In the genomic region with DNA sequence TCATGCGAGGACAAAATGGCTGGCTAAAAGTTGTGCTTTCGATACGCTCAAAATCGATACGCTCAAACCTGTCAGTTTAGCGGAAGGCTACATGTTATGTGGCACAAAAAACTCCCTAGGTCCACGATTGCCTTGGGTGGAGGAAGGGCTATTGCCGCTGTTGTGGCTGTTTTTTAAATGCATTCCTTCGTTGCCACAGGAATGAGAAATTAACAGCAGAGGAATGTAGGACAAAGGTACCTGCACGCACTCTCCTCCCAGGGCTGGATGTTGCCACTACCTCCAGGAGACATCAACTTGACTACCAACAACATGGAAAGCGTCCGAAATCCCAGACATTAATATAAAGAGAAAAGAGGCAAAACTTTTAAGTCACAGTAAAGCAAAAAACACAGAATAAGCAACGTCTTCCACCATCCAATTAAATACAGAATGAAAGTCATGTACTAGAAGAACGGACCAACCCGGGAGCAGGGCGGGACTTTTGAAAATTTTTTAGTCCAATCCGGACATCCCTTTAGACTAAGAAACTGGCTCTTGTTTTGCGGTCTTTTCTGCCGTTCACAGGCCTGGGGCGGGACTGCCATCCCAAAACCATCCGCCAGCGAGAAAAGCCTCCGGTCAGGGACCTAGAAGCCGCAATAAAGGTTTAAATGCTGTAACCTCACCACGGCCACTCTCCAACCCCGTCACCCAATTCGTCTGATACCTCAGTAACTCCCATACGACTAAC, we compare ENCODE assay signal across 1 cellular context.
TF ChIP-seq lines count a peak whose summit lies in the region.

No MANE protein-coding gene starts in this region.

TF ChIP-seq in HEK293, 187 proteins besides CTCF, POLR2A, EP300 and RAD21 (continued from another document):
- TF ChIP-seq ZFP3 (tag by site-specific recombination; IDR thresholded peaks at IDR 0.05; ENCODE audit: low read depth) (no peak), ZNF341 (tag by site-specific recombination; IDR thresholded peaks at IDR 0.05; ENCODE audit: low read depth) (peak; percentile 88), TCF7L2 (IDR thresholded peaks at IDR 0.05; ENCODE audit: borderline replicate concordance, low read depth, low read length) (peak; percentile 64; the same call in 1 of the 2 replicates), ZNF707 (tag by site-specific recombination; IDR thresholded peaks at IDR 0.05) (no peak), SALL2 (tag by site-specific recombination; IDR thresholded peaks at IDR 0.05; ENCODE audit: borderline replicate concordance) (no peak), ZNF555 (tag by site-specific recombination; conservative IDR thresholded peaks at IDR 0.05) (no peak), ZEB2 (tag by site-specific recombination; IDR thresholded peaks at IDR 0.05) (0 out of 2 replicates have a peak, but pooled peaks have one; percentile 57), TRIM28 (IDR thresholded peaks at IDR 0.05; ENCODE audit: borderline replicate concordance, low read length) (no peak), ZNF629 (tag by site-specific recombination; IDR thresholded peaks at IDR 0.05) (no peak; the same call in 1 of the 2 replicates), ZNF768 (tag by site-specific recombination; IDR thresholded peaks at IDR 0.05) (no peak), ZNF2 (tag by site-specific recombination; IDR thresholded peaks at IDR 0.05) (no peak), ZNF777 (tag by site-specific recombination; IDR thresholded peaks at IDR 0.05; ENCODE audit: borderline replicate concordance) (no peak), ZBTB21 (tag by site-specific recombination; IDR thresholded peaks at IDR 0.05) (no peak), ZNF549 (tag by site-specific recombination; IDR thresholded peaks at IDR 0.05) (no peak), SETDB1 (IDR thresholded peaks at IDR 0.05; ENCODE audit: insufficient read length, low read length) (no peak), ZNF792 (tag by site-specific recombination; IDR thresholded peaks at IDR 0.05) (no peak), ZNF311 (tag by site-specific recombination; IDR thresholded peaks at IDR 0.05; ENCODE audit: borderline replicate concordance) (no peak), EGR2 (tag by site-specific recombination; IDR thresholded peaks at IDR 0.05; ENCODE audit: low read depth) (no peak)
- TF ChIP-seq, protein P1, sequence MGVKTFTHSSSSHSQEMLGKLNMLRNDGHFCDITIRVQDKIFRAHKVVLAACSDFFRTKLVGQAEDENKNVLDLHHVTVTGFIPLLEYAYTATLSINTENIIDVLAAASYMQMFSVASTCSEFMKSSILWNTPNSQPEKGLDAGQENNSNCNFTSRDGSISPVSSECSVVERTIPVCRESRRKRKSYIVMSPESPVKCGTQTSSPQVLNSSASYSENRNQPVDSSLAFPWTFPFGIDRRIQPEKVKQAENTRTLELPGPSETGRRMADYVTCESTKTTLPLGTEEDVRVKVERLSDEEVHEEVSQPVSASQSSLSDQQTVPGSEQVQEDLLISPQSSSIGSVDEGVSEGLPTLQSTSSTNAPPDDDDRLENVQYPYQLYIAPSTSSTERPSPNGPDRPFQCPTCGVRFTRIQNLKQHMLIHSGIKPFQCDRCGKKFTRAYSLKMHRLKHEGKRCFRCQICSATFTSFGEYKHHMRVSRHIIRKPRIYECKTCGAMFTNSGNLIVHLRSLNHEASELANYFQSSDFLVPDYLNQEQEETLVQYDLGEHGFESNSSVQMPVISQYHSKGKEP (tag by site-specific recombination; IDR thresholded peaks at IDR 0.05): no peak
- TF ChIP-seq, protein P2, sequence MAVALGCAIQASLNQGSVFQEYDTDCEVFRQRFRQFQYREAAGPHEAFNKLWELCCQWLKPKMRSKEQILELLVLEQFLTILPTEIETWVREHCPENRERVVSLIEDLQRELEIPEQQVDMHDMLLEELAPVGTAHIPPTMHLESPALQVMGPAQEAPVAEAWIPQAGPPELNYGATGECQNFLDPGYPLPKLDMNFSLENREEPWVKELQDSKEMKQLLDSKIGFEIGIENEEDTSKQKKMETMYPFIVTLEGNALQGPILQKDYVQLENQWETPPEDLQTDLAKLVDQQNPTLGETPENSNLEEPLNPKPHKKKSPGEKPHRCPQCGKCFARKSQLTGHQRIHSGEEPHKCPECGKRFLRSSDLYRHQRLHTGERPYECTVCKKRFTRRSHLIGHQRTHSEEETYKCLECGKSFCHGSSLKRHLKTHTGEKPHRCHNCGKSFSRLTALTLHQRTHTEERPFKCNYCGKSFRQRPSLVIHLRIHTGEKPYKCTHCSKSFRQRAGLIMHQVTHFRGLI (tag by site-specific recombination; IDR thresholded peaks at IDR 0.05): no peak
- TF ChIP-seq, protein P3, sequence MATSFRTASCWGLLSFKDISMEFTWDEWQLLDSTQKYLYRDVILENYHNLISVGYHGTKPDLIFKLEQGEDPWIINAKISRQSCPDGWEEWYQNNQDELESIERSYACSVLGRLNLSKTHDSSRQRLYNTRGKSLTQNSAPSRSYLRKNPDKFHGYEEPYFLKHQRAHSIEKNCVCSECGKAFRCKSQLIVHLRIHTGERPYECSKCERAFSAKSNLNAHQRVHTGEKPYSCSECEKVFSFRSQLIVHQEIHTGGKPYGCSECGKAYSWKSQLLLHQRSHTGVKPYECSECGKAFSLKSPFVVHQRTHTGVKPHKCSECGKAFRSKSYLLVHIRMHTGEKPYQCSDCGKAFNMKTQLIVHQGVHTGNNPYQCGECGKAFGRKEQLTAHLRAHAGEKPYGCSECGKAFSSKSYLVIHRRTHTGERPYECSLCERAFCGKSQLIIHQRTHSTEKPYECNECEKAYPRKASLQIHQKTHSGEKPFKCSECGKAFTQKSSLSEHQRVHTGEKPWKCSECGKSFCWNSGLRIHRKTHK (tag by site-specific recombination; IDR thresholded peaks at IDR 0.05): no peak
- TF ChIP-seq, protein P4, sequence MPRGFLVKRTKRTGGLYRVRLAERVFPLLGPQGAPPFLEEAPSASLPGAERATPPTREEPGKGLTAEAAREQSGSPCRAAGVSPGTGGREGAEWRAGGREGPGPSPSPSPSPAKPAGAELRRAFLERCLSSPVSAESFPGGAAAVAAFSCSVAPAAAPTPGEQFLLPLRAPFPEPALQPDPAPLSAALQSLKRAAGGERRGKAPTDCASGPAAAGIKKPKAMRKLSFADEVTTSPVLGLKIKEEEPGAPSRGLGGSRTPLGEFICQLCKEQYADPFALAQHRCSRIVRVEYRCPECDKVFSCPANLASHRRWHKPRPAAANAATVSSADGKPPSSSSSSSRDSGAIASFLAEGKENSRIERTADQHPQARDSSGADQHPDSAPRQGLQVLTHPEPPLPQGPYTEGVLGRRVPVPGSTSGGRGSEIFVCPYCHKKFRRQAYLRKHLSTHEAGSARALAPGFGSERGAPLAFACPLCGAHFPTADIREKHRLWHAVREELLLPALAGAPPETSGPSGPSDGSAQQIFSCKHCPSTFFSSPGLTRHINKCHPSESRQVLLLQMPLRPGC (tag by site-specific recombination; IDR thresholded peaks at IDR 0.05): peak; percentile 98
- TF ChIP-seq, protein P5, sequence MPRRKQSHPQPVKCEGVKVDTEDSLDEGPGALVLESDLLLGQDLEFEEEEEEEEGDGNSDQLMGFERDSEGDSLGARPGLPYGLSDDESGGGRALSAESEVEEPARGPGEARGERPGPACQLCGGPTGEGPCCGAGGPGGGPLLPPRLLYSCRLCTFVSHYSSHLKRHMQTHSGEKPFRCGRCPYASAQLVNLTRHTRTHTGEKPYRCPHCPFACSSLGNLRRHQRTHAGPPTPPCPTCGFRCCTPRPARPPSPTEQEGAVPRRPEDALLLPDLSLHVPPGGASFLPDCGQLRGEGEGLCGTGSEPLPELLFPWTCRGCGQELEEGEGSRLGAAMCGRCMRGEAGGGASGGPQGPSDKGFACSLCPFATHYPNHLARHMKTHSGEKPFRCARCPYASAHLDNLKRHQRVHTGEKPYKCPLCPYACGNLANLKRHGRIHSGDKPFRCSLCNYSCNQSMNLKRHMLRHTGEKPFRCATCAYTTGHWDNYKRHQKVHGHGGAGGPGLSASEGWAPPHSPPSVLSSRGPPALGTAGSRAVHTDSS (tag by site-specific recombination; IDR thresholded peaks at IDR 0.05): peak; percentile 41; the same call in 1 of the 2 replicates
- TF ChIP-seq, protein P6, sequence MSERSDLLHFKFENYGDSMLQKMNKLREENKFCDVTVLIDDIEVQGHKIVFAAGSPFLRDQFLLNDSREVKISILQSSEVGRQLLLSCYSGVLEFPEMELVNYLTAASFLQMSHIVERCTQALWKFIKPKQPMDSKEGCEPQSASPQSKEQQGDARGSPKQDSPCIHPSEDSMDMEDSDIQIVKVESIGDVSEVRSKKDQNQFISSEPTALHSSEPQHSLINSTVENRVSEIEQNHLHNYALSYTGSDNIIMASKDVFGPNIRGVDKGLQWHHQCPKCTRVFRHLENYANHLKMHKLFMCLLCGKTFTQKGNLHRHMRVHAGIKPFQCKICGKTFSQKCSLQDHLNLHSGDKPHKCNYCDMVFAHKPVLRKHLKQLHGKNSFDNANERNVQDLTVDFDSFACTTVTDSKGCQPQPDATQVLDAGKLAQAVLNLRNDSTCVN (tag by site-specific recombination; optimal IDR thresholded peaks at IDR 0.05): no peak
